Comparison of ENCODE assay signal across 19 cellular contexts in the genomic region with DNA sequence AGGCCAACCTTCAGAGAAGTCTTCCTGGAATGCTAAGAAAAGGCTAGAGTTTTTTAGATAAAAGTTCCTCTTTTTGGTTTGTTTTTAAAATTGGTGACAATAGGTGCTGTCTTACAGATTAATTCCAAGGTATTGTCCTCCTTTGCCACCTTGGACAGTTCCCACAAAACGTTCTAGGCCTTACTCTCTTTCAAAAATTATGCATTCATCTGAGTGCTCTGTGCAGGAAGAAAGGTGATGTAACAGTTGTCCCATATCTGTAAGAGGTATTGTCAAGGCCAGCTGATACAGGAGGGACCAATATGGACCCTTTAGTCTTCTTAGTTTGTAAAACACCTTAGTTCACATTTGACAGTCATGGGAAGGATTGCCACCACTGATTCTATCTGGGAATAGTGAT. TPM values are rescaled to one million over a fixed set of nuclear protein-coding genes. Genes with fewer than 3 reads are reported as not detected.
DNase-seq lines count a peak whose midpoint lies in the region; ATAC-seq and TF ChIP-seq lines count a peak whose summit lies in the region.
"Had no signal": no experiment of that assay in that cellular context is flagged by ENCODE, and none has a peak within 500 bp of the region (broad histone marks: within the 10 kb centered on the region; RNA-seq: fewer than 3 reads in every experiment).

No MANE protein-coding gene starts in this region.

- peaks cover 3% of the 10 kb centered on the region; the same call in 1 of the 2 replicates for H3F3A ChIP-seq in GM23338 (replicated peaks; ENCODE audit: low read depth)

- H3K36me3 Mint-ChIP-seq in GM23338 (ENCODE audit: low read depth) = peaks cover 7% of the 10 kb centered on the region
- H3K36me3 Mint-ChIP-seq: CD4-positive, CD25-positive, alpha-beta regulatory T cell had no signal

- no peaks in the 10 kb centered on the region for H3K79me2 ChIP-seq in GM23338 (replicated peaks; ENCODE audit: insufficient read depth)

- no peaks in the 10 kb centered on the region for H4K20me1 ChIP-seq in GM23338 (replicated peaks; ENCODE audit: insufficient read depth)

- H3K4me3 ChIP-seq in GM23338 (no peak overlapping the region), choroid plexus epithelial cell (ENCODE audit: low read depth, low read length) (no peak overlapping the region)

- no peaks in the 10 kb centered on the region for H3K27me3 ChIP-seq in GM23338 (ENCODE audit: insufficient read depth)

- 0 out of 3 replicates have a peak, but pooled peaks cover 5% of the 10 kb centered on the region for H3K9me3 Mint-ChIP-seq in GM23338

- H3K4me1 ChIP-seq in GM23338 (ENCODE audit: insufficient read depth) = peaks cover 21% of the 10 kb centered on the region

- in situ Hi-C loops in KBM-7 (cut with MboI; ENCODE audit: low pct_unique_long_range_greater_than_20kb, low sequenced_read_pairs) = no loop called here

- no peak for DNase-seq in GM23338 (ENCODE audit: low spot score)
- peak; percentile 6 for DNase-seq in KBM-7
- peak; percentile 33 for DNase-seq in choroid plexus epithelial cell (ENCODE audit: low read depth)
- peak; percentile 10 for DNase-seq in iris pigment epithelial cell (ENCODE audit: low read depth)
- no peak for DNase-seq in substantia nigra (lab: John Stamatoyannopoulos, UW)
- DNase-seq: CD4-positive, CD25-positive, alpha-beta regulatory T cell; NCI-H1105; NCI-H146; NCI-H2029 treated with DMSO at 0.1 percent for 48 hours; NCI-H2171 treated with DMSO at 0.1 percent for 48 hours; NCI-H446; NCI-H526; RPMI8226; SHP77 had no signal

- no peak overlapping the region for H2AFZ ChIP-seq in GM23338

- peaks cover 25% of the 10 kb centered on the region; the same call in 2 of the 3 replicates for H3K4me1 Mint-ChIP-seq in GM23338
- H3K4me1 Mint-ChIP-seq: CD4-positive, CD25-positive, alpha-beta regulatory T cell had no signal

- TF ChIP-seq CTCF in GM23338 (conservative IDR thresholded peaks at IDR 0.05; ENCODE audit: low read depth in 2 of 2) = no peak
- TF ChIP-seq CTCF in choroid plexus epithelial cell (conservative IDR thresholded peaks at IDR 0.05; ENCODE audit: low read depth, low read length) = no peak

- H3K27me3 Mint-ChIP-seq in GM23338 (ENCODE audit: insufficient read depth, low read depth, poor library complexity) = no peaks in the 10 kb centered on the region
- H3K27me3 Mint-ChIP-seq: CD4-positive, CD25-positive, alpha-beta regulatory T cell had no signal

- H3K9me2 ChIP-seq in GM23338 (ENCODE audit: insufficient read depth) = peaks cover 15% of the 10 kb centered on the region; the same call in 1 of the 2 replicates

- no peak for ATAC-seq in GM23338
- ATAC-seq in HG03025 (IDR thresholded peaks at IDR 0.05; ENCODE audit: low FRiP score, unreplicated experiment) = no peak
- ATAC-seq in GM18907 (IDR thresholded peaks at IDR 0.05; ENCODE audit: unreplicated experiment) = no peak

- H3K27ac ChIP-seq in GM23338 (ENCODE audit: low read depth) (no peak overlapping the region), substantia nigra (ENCODE audit: low read depth, low read length, poor library complexity, severe bottlenecking) (no peak overlapping the region)
- H3K27ac ChIP-seq: KMS-11 had no signal

- H3K4me3 Mint-ChIP-seq in GM23338 = no peak overlapping the region
- H3K4me3 Mint-ChIP-seq: CD4-positive, CD25-positive, alpha-beta regulatory T cell had no signal

- no peaks in the 10 kb centered on the region; the same call in 1 of the 2 replicates for H3K36me3 ChIP-seq in GM23338 (ENCODE audit: insufficient read depth)

- H3K27ac Mint-ChIP-seq in GM23338 = no peak overlapping the region
- H3K27ac Mint-ChIP-seq: CD4-positive, CD25-positive, alpha-beta regulatory T cell had no signal

- no peak overlapping the region for H3K4me2 ChIP-seq in GM23338
- H3K4me2 ChIP-seq: KMS-11 had no signal

TF ChIP-seq in GM23338, 12 proteins besides CTCF, POLR2A, EP300 and RAD21:
- no peak for TF ChIP-seq STAT1 (IDR thresholded peaks at IDR 0.05; ENCODE audit: unreplicated experiment)
- TF ChIP-seq, protein P1, sequence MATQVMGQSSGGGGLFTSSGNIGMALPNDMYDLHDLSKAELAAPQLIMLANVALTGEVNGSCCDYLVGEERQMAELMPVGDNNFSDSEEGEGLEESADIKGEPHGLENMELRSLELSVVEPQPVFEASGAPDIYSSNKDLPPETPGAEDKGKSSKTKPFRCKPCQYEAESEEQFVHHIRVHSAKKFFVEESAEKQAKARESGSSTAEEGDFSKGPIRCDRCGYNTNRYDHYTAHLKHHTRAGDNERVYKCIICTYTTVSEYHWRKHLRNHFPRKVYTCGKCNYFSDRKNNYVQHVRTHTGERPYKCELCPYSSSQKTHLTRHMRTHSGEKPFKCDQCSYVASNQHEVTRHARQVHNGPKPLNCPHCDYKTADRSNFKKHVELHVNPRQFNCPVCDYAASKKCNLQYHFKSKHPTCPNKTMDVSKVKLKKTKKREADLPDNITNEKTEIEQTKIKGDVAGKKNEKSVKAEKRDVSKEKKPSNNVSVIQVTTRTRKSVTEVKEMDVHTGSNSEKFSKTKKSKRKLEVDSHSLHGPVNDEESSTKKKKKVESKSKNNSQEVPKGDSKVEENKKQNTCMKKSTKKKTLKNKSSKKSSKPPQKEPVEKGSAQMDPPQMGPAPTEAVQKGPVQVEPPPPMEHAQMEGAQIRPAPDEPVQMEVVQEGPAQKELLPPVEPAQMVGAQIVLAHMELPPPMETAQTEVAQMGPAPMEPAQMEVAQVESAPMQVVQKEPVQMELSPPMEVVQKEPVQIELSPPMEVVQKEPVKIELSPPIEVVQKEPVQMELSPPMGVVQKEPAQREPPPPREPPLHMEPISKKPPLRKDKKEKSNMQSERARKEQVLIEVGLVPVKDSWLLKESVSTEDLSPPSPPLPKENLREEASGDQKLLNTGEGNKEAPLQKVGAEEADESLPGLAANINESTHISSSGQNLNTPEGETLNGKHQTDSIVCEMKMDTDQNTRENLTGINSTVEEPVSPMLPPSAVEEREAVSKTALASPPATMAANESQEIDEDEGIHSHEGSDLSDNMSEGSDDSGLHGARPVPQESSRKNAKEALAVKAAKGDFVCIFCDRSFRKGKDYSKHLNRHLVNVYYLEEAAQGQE (IDR thresholded peaks at IDR 0.05; ENCODE audit: unreplicated experiment) = peak; percentile 67

RNA-seq across cellular contexts. Expression of gene CXCL5, which starts 15.9 kb away (rescaled TPM):
- 7.6 and 8.7 TPM in 2 replicates for total RNA-seq in GM23338 (2014; rRNA removed; shearing (Covaris generic))
- polyA plus RNA-seq in GM23338 (2016; fragmentation: Nextera tagmentation; extraction: Ambion mirVana) = 6.3 and 7.5 TPM in 2 replicates
- total RNA-seq: H4 had no signal
- polyA plus RNA-seq: CD4-positive, CD25-positive, alpha-beta regulatory T cell had no signal

RNA-seq across cellular contexts. Expression of gene CXCL3, which starts 24.2 kb away (rescaled TPM):
- total RNA-seq in GM23338 (2014; rRNA removed; shearing (Covaris generic)) = 3.6 and 8.3 TPM in 2 replicates
- 15.9 and 19.5 TPM in 2 replicates for polyA plus RNA-seq in GM23338 (2016; fragmentation: Nextera tagmentation; extraction: Ambion mirVana)
- total RNA-seq: CD4-positive, CD25-positive, alpha-beta regulatory T cell had no signal
- polyA plus RNA-seq: CD4-positive, CD25-positive, alpha-beta regulatory T cell had no signal

RNA-seq across cellular contexts. Expression of gene PPBP, which starts 26.3 kb away (rescaled TPM):
- 0.35 TPM in 1 of 2 replicates, not detected in the other for total RNA-seq in GM23338 (2014; rRNA removed; shearing (Covaris generic))
- polyA plus RNA-seq in GM23338 (2016; fragmentation: Nextera tagmentation; extraction: Ambion mirVana) = 0.50 TPM in 1 of 2 replicates, not detected in the other
- total RNA-seq: H4 had no signal
- polyA plus RNA-seq: BJ had no signal

RNA-seq across cellular contexts. Expression of gene PF4, which starts 32.5 kb away (rescaled TPM):
- total RNA-seq in GM23338 (2014; rRNA removed; shearing (Covaris generic)) = not detected in 2 replicates
- polyA plus RNA-seq in GM23338 (2016; fragmentation: Nextera tagmentation; extraction: Ambion mirVana) = 6.7 and 7.7 TPM in 2 replicates
- total RNA-seq: H4 had no signal
- polyA plus RNA-seq: BJ; CD4-positive, CD25-positive, alpha-beta regulatory T cell had no signal

Comparison
In these comparisons a context has a peak if more than half of its experiments do, and no peak if none do; other contexts are left out.
1. DNase-seq: peak in KBM-7 (single experiment), choroid plexus epithelial cell (single experiment) and iris pigment epithelial cell (single experiment); none in GM23338 (single experiment) and substantia nigra (0 of 49).